In the genomic region with DNA sequence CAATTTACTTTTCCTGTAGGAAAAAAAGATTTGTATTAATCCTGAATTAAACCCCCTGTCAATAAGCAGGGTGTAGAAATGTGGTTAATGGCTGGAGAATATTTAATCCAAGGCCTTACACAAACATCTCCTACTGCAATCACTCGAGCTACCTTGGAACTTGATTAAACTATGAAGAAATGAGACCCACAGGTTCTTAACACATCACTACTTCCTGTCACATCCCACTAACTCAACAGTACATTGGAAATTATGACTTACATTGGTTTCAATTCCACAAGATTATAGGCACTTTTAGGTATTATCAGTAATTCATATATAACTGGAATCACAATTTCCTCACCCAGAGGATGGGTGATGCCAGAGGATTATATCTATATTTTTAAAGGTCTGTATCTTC, we compare ENCODE assay signal across 16 cellular contexts.
DNase-seq lines count a peak whose midpoint lies in the region; ATAC-seq and TF ChIP-seq lines count a peak whose summit lies in the region.
"Had no signal": no experiment of that assay in that cellular context is flagged by ENCODE, and none has a peak within 500 bp of the region (broad histone marks: within the 10 kb centered on the region; RNA-seq: fewer than 3 reads in every experiment).

No MANE protein-coding gene starts in this region.

- peaks cover 3% of the 10 kb centered on the region in 2 donors for H3K36me3 Mint-ChIP-seq in stimulated activated naive B cell treated with anti-CD40 and anti-IgM and Interleukin-4, amounts not matched to agents 10 μg/mL and 1 μg/mL and 100 μg/mL, for 72 hours
- no peaks in the 10 kb centered on the region for H3K36me3 Mint-ChIP-seq in activated CD4-positive, alpha-beta memory T cell treated with anti-CD3 and anti-CD28 coated beads, Interleukin-2, amount 10 ng/mL, durations not matched to agents 7 days and 5 days (ENCODE audit: low read depth)
- H3K36me3 Mint-ChIP-seq: CD14-positive monocyte; CD4-positive, alpha-beta memory T cell; CD4-positive, CD25-positive, alpha-beta regulatory T cell; CD8-positive, alpha-beta memory T cell had no signal

- no peaks in the 10 kb centered on the region for H3K27me3 Mint-ChIP-seq in stimulated activated naive B cell treated with anti-CD40 and anti-IgM and Interleukin-4, amounts not matched to agents 10 μg/mL and 1 μg/mL and 100 μg/mL, for 72 hours
- no peaks in the 10 kb centered on the region for H3K27me3 Mint-ChIP-seq in activated CD4-positive, alpha-beta memory T cell treated with anti-CD3 and anti-CD28 coated beads, Interleukin-2, amount 10 ng/mL, durations not matched to agents 7 days and 5 days
- H3K27me3 Mint-ChIP-seq: CD4-positive, alpha-beta memory T cell; CD4-positive, CD25-positive, alpha-beta regulatory T cell; CD8-positive, alpha-beta memory T cell had no signal

- peak; percentile 26 for DNase-seq in epithelial cell of proximal tubule (ENCODE audit: low read depth)
- DNase-seq in renal cortical epithelial cell (ENCODE audit: low read depth): peak; percentile 54
- DNase-seq in stimulated activated naive B cell treated with anti-CD40 and anti-IgM and Interleukin-4, amounts not matched to agents 10 μg/mL and 1 μg/mL and 100 μg/mL, for 72 hours: no peak
- no peak for DNase-seq in activated CD4-positive, alpha-beta memory T cell treated with anti-CD3 and anti-CD28 coated beads, Interleukin-2, amount 10 ng/mL, durations not matched to agents 7 days and 5 days
- no peak for DNase-seq in D341Med (ENCODE audit: low spot score)
- DNase-seq: 8988T; ACHN; C1 segment of cervical spinal cord; CD4-positive, alpha-beta memory T cell; CD4-positive, CD25-positive, alpha-beta regulatory T cell; CD8-positive, alpha-beta memory T cell; COR-L47; DMS79 treated with DMSO at 0.1 percent for 48 hours; GF-D8 had no signal

- POLR2A ChIA-PET in activated CD4-positive, alpha-beta memory T cell treated with anti-CD3 and anti-CD28 coated beads, Interleukin-2, amount 10 ng/mL, durations not matched to agents 7 days and 5 days (lab: Charles Lee): no interaction called here

- CTCF ChIA-PET in activated CD4-positive, alpha-beta memory T cell treated with anti-CD3 and anti-CD28 coated beads, Interleukin-2, amount 10 ng/mL, durations not matched to agents 7 days and 5 days (lab: Charles Lee): no interaction called here

- H3K9me3 Mint-ChIP-seq in stimulated activated naive B cell treated with anti-CD40 and anti-IgM and Interleukin-4, amounts not matched to agents 10 μg/mL and 1 μg/mL and 100 μg/mL, for 72 hours: peaks cover 2 to 5% of the 10 kb centered on the region in 2 donors
- H3K9me3 Mint-ChIP-seq in activated CD4-positive, alpha-beta memory T cell treated with anti-CD3 and anti-CD28 coated beads, Interleukin-2, amount 10 ng/mL, durations not matched to agents 7 days and 5 days: no peaks in the 10 kb centered on the region

- no peak overlapping the region for H3K4me3 ChIP-seq in epithelial cell of proximal tubule (ENCODE audit: low read depth, low read length)
- H3K4me3 ChIP-seq: BLaER1 had no signal

- ATAC-seq in stimulated activated naive B cell treated with anti-CD40 and anti-IgM and Interleukin-4, amounts not matched to agents 10 μg/mL and 1 μg/mL and 100 μg/mL, for 72 hours (replicated peaks): peak; percentile 36 to 66

- H3K4me3 Mint-ChIP-seq in stimulated activated naive B cell treated with anti-CD40 and anti-IgM and Interleukin-4, amounts not matched to agents 10 μg/mL and 1 μg/mL and 100 μg/mL, for 72 hours: no peak overlapping the region
- H3K4me3 Mint-ChIP-seq in activated CD4-positive, alpha-beta memory T cell treated with anti-CD3 and anti-CD28 coated beads, Interleukin-2, amount 10 ng/mL, durations not matched to agents 7 days and 5 days: no peak overlapping the region
- H3K4me3 Mint-ChIP-seq: CD14-positive monocyte; CD4-positive, alpha-beta memory T cell; CD4-positive, CD25-positive, alpha-beta regulatory T cell; CD8-positive, alpha-beta memory T cell had no signal

- H3K4me1 Mint-ChIP-seq in stimulated activated naive B cell treated with anti-CD40 and anti-IgM and Interleukin-4, amounts not matched to agents 10 μg/mL and 1 μg/mL and 100 μg/mL, for 72 hours: peaks cover 3 to 6% of the 10 kb centered on the region in 2 donors
- H3K4me1 Mint-ChIP-seq in activated CD4-positive, alpha-beta memory T cell treated with anti-CD3 and anti-CD28 coated beads, Interleukin-2, amount 10 ng/mL, durations not matched to agents 7 days and 5 days: no peaks in the 10 kb centered on the region
- H3K4me1 Mint-ChIP-seq: CD14-positive monocyte; CD4-positive, alpha-beta memory T cell; CD4-positive, CD25-positive, alpha-beta regulatory T cell; CD8-positive, alpha-beta memory T cell had no signal

- TF ChIP-seq CTCF in epithelial cell of proximal tubule (conservative IDR thresholded peaks at IDR 0.05; ENCODE audit: low read depth, low read length): no peak

- H3K27ac Mint-ChIP-seq in stimulated activated naive B cell treated with anti-CD40 and anti-IgM and Interleukin-4, amounts not matched to agents 10 μg/mL and 1 μg/mL and 100 μg/mL, for 72 hours: no peak overlapping the region
- H3K27ac Mint-ChIP-seq in activated CD4-positive, alpha-beta memory T cell treated with anti-CD3 and anti-CD28 coated beads, Interleukin-2, amount 10 ng/mL, durations not matched to agents 7 days and 5 days: no peak overlapping the region
- H3K27ac Mint-ChIP-seq: CD14-positive monocyte; CD4-positive, alpha-beta memory T cell; CD4-positive, CD25-positive, alpha-beta regulatory T cell; CD8-positive, alpha-beta memory T cell had no signal

Comparison
In these comparisons a context has a peak if more than half of its experiments do, and no peak if none do; other contexts are left out.
1. DNase-seq: peak in epithelial cell of proximal tubule (single experiment) and renal cortical epithelial cell (single experiment); none in stimulated activated naive B cell treated with anti-CD40 and anti-IgM and Interleukin-4, amounts not matched to agents 10 μg/mL and 1 μg/mL and 100 μg/mL, for 72 hours (single experiment), activated CD4-positive, alpha-beta memory T cell treated with anti-CD3 and anti-CD28 coated beads, Interleukin-2, amount 10 ng/mL, durations not matched to agents 7 days and 5 days (single experiment) and D341Med (single experiment).